1 cellular context compared by ENCODE assay signal in the genomic region with DNA sequence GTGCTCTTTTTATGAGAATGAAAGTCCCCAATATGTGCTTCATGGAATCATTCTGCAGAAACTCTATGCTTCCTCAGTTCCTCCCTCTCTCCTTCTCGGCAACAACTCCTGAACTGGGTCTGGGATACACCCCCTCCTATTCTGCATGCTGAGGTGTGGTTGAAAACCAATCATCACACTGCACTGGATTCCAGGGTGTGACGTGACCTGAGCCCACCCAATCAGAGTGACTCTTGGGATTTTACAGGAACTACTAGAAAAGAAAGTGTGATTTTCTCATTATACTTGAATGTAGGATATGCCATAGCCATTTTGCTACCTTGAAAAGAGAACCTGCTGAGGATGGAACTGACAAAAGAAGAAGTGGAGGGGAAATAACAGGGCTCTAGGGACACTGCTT.
TF ChIP-seq lines count a peak whose summit lies in the region.

No MANE protein-coding gene starts in this region.

TF ChIP-seq in H1, 55 proteins besides CTCF, POLR2A, EP300 and RAD21 (continued from another document):
- TF ChIP-seq EZH2 (IDR thresholded peaks at IDR 0.05; ENCODE audit: low read depth, low read length, severe bottlenecking), result no peak
- no peak for TF ChIP-seq BCL11A (IDR thresholded peaks at IDR 0.05; ENCODE audit: low read depth in 2 of 2, low read length in 2 of 2)
- no peak for TF ChIP-seq TAF7 (optimal IDR thresholded peaks at IDR 0.05; ENCODE audit: borderline replicate concordance, low read depth, low read length)
- no peak for TF ChIP-seq SUZ12 (IDR thresholded peaks at IDR 0.05; ENCODE audit: low read length)
- no peak for TF ChIP-seq MAFK (IDR thresholded peaks at IDR 0.05; ENCODE audit: low read depth, low read length)
TF ChIP-seq in H1: peak in this region for 0.
